Comparison of ENCODE assay signal across 1 cellular context in genomic region chr1:47519971-47520370, GRCh38.
TF ChIP-seq lines count a peak whose summit lies in the region.

No MANE protein-coding gene starts in this region.

TF ChIP-seq in H1, 55 proteins besides CTCF, POLR2A, EP300 and RAD21 (continued from another document):
- TF ChIP-seq SUZ12 (IDR thresholded peaks at IDR 0.05; ENCODE audit: low read length) (no peak), CHD2 (IDR thresholded peaks at IDR 0.05; ENCODE audit: low read length) (no peak), KDM1A (IDR thresholded peaks at IDR 0.05; ENCODE audit: borderline replicate concordance, low read length) (no peak), HDAC2 (IDR thresholded peaks at IDR 0.05; ENCODE audit: borderline replicate concordance in 1 of 2, low read depth in 2 of 2, low read length in 2 of 2) (no peak), RFX5 (IDR thresholded peaks at IDR 0.05; ENCODE audit: borderline replicate concordance, low read depth, low read length) (no peak), KDM4A (IDR thresholded peaks at IDR 0.05; ENCODE audit: low read depth, low read length, severe bottlenecking) (no peak), YY1 (IDR thresholded peaks at IDR 0.05; ENCODE audit: low read depth, low read length) (no peak), CHD1 (IDR thresholded peaks at IDR 0.05; ENCODE audit: low read depth, low read length) (no peak), NRF1 (IDR thresholded peaks at IDR 0.05; ENCODE audit: low read depth, low read length) (no peak)
- TF ChIP-seq, protein P1, sequence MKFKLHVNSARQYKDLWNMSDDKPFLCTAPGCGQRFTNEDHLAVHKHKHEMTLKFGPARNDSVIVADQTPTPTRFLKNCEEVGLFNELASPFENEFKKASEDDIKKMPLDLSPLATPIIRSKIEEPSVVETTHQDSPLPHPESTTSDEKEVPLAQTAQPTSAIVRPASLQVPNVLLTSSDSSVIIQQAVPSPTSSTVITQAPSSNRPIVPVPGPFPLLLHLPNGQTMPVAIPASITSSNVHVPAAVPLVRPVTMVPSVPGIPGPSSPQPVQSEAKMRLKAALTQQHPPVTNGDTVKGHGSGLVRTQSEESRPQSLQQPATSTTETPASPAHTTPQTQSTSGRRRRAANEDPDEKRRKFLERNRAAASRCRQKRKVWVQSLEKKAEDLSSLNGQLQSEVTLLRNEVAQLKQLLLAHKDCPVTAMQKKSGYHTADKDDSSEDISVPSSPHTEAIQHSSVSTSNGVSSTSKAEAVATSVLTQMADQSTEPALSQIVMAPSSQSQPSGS (IDR thresholded peaks at IDR 0.05; ENCODE audit: low read length), result no peak
- TF ChIP-seq, protein P2, sequence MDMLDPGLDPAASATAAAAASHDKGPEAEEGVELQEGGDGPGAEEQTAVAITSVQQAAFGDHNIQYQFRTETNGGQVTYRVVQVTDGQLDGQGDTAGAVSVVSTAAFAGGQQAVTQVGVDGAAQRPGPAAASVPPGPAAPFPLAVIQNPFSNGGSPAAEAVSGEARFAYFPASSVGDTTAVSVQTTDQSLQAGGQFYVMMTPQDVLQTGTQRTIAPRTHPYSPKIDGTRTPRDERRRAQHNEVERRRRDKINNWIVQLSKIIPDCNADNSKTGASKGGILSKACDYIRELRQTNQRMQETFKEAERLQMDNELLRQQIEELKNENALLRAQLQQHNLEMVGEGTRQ (IDR thresholded peaks at IDR 0.05; ENCODE audit: low read length), result no peak
